23 cellular contexts compared by ENCODE assay signal in genomic region chr12:71183846-71184245, GRCh38. TPM values are rescaled to one million over a fixed set of nuclear protein-coding genes. Genes with fewer than 3 reads are reported as not detected.
DNase-seq lines count a peak whose midpoint lies in the region; FAIRE-seq and TF ChIP-seq lines count a peak whose summit lies in the region.
"Had no signal": no experiment of that assay in that cellular context is flagged by ENCODE, and none has a peak within 500 bp of the region (broad histone marks: within the 10 kb centered on the region; RNA-seq: fewer than 3 reads in every experiment).

No MANE protein-coding gene starts in this region.

- TF ChIP-seq CTCF in cardiac fibroblast (IDR thresholded peaks at IDR 0.05; ENCODE audit: low read depth, low read length) (no peak), fibroblast of the aortic adventitia (IDR thresholded peaks at IDR 0.05; ENCODE audit: insufficient read depth, low read length) (no peak), D721Med (IDR thresholded peaks at IDR 0.05; ENCODE audit: insufficient read depth, missing control alignments) (no peak)

- H3K4me3 ChIP-seq in cardiac fibroblast (replicated peaks in 1 of 2; ENCODE audit: low read depth in 2 of 2, low read length in 2 of 2): no peak overlapping the region
- H3K4me3 ChIP-seq in fibroblast of the aortic adventitia (ENCODE audit: low read depth, low read length): no peak overlapping the region
- H3K4me3 ChIP-seq: BLaER1 treated with 17β-estradiol and CSF1 and Interleukin-3, amounts not matched to agents 10 nM and 100 nM had no signal

- FAIRE-seq in RCC 7860 (lab: Jason Lieb, UNC) (no peak), D721Med (lab: Jason Lieb, UNC) (no peak)
- FAIRE-seq: GM12891 had no signal

- peak; percentile 9 for DNase-seq in LHCN-M2 (ENCODE audit: low read depth)
- DNase-seq in cardiac fibroblast (ENCODE audit: low read depth in 2 of 2): peak; percentile 41 to 57
- DNase-seq in fibroblast of the aortic adventitia (ENCODE audit: low read depth): peak; percentile 90
- peak; percentile 5 for DNase-seq in stromal cell of bone marrow (ENCODE audit: low read depth)
- no peak for DNase-seq in RCC 7860 (ENCODE audit: low spot score)
- no peak for DNase-seq in retina
- DNase-seq in D721Med (ENCODE audit: insufficient read length, low spot score): no peak
- DNase-seq: Caco-2; CD4-positive, alpha-beta memory T cell; DMS153; GOT3; Karpas-422; NCI-H1694 treated with DMSO at 0.1 percent for 48 hours; NCI-H2081 treated with DMSO at 0.1 percent for 48 hours; NCI-H2171 treated with DMSO at 0.1 percent for 48 hours; NCI-H526; Right ventricle myocardium superior had no signal

RNA-seq across cellular contexts. Expression of gene TSPAN8, which starts 26.0 kb away (rescaled TPM):
- total RNA-seq in LHCN-M2 (2014; rRNA removed): 0.29 TPM in 1 of 2 replicates, not detected in the other
- 0.27 TPM for polyA plus RNA-seq in LHCN-M2 (2012)
- 7.1 and 15.5 TPM in 2 replicates for total RNA-seq in fibroblast of the aortic adventitia (ENCODE audit: low replicate concordance)
- total RNA-seq: CD4-positive, alpha-beta memory T cell; G401; MCF 10A; Right ventricle myocardium superior; RPMI7951 had no signal
- polyA plus RNA-seq: CD4-positive, alpha-beta memory T cell; IgD-negative memory B cell had no signal

Comparison
In these comparisons a context has a peak if more than half of its experiments do, and no peak if none do; other contexts are left out.
1. DNase-seq: peak in LHCN-M2 (single experiment), cardiac fibroblast (2 of 2), fibroblast of the aortic adventitia (single experiment) and stromal cell of bone marrow (single experiment); none in RCC 7860 (single experiment), retina (single experiment) and D721Med (single experiment).